In the genomic region with DNA sequence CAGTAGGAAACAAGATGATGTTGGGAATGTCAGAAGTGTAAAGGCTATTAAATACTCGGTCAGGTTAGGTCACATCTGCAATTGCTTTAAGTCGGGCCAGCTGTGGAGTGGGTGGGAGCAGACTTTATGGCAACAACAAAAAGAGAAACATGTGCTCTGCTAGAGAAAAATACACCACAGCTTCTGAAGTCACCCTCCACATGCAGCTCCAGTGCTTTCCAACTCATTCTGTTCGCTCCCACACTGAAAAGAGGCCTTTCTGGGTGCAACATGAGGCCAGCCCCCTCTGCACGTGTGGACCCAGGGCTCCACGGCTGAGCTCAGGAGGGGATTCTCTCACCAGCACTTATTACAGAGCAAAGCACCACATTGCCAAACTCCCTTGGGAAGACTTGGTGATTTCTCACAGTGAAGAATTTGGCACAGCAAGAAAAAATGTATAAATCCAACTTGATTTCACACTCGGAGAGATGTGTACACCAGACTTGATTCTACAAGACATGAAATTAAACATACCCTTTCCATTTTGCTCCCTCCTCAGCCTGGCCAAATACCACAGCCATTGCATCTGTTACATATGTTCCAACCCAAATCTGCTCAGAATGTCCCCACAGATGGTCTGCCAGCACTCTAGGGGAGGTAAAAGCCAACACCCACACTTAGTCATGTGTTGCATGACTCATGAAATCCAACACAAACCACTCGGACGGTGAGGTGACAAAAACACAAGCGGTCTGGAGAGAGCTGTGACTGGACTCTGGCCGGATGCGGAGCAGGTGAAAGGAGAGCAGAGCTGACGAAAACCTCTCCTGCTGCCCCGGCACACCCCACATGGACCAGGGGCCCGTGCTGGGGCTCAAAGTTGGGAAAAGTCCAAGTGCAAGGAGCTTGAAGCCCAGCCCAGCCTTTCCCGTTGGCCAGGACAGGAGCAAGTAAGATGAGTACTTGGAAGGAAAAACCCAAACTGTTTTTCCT, we compare ENCODE assay signal across 1 cellular context.
TF ChIP-seq lines count a peak whose summit lies in the region.

No MANE protein-coding gene starts in this region.

TF ChIP-seq in K562, 482 proteins besides CTCF, POLR2A, EP300 and RAD21 (continued from another document and continues in another):
- TF ChIP-seq, protein P1, sequence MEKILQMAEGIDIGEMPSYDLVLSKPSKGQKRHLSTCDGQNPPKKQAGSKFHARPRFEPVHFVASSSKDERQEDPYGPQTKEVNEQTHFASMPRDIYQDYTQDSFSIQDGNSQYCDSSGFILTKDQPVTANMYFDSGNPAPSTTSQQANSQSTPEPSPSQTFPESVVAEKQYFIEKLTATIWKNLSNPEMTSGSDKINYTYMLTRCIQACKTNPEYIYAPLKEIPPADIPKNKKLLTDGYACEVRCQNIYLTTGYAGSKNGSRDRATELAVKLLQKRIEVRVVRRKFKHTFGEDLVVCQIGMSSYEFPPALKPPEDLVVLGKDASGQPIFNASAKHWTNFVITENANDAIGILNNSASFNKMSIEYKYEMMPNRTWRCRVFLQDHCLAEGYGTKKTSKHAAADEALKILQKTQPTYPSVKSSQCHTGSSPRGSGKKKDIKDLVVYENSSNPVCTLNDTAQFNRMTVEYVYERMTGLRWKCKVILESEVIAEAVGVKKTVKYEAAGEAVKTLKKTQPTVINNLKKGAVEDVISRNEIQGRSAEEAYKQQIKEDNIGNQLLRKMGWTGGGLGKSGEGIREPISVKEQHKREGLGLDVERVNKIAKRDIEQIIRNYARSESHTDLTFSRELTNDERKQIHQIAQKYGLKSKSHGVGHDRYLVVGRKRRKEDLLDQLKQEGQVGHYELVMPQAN (IDR thresholded peaks at IDR 0.05; ENCODE audit: borderline replicate concordance), result no peak
- TF ChIP-seq, protein P2, sequence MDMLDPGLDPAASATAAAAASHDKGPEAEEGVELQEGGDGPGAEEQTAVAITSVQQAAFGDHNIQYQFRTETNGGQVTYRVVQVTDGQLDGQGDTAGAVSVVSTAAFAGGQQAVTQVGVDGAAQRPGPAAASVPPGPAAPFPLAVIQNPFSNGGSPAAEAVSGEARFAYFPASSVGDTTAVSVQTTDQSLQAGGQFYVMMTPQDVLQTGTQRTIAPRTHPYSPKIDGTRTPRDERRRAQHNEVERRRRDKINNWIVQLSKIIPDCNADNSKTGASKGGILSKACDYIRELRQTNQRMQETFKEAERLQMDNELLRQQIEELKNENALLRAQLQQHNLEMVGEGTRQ (CRISPR knock-in tag; IDR thresholded peaks at IDR 0.05), result peak; percentile 78
- no peak for TF ChIP-seq ZNF507 (tag; conservative IDR thresholded peaks at IDR 0.05)
- TF ChIP-seq ZSCAN32 (CRISPR knock-in tag; IDR thresholded peaks at IDR 0.05), result no peak
- TF ChIP-seq, protein P3, sequence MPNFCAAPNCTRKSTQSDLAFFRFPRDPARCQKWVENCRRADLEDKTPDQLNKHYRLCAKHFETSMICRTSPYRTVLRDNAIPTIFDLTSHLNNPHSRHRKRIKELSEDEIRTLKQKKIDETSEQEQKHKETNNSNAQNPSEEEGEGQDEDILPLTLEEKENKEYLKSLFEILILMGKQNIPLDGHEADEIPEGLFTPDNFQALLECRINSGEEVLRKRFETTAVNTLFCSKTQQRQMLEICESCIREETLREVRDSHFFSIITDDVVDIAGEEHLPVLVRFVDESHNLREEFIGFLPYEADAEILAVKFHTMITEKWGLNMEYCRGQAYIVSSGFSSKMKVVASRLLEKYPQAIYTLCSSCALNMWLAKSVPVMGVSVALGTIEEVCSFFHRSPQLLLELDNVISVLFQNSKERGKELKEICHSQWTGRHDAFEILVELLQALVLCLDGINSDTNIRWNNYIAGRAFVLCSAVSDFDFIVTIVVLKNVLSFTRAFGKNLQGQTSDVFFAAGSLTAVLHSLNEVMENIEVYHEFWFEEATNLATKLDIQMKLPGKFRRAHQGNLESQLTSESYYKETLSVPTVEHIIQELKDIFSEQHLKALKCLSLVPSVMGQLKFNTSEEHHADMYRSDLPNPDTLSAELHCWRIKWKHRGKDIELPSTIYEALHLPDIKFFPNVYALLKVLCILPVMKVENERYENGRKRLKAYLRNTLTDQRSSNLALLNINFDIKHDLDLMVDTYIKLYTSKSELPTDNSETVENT (CRISPR knock-in tag; IDR thresholded peaks at IDR 0.05), result no peak
- no peak for TF ChIP-seq NONO (IDR thresholded peaks at IDR 0.05; ENCODE audit: low read depth in 2 of 2, low read length in 1 of 2)
- TF ChIP-seq GABPB2 (CRISPR knock-in tag; conservative IDR thresholded peaks at IDR 0.05), result no peak
- peak; percentile 95 for TF ChIP-seq ZNF316 (IDR thresholded peaks at IDR 0.05)
- no peak for TF ChIP-seq MCM2 (IDR thresholded peaks at IDR 0.05; ENCODE audit: low read depth)
- TF ChIP-seq, protein P4, sequence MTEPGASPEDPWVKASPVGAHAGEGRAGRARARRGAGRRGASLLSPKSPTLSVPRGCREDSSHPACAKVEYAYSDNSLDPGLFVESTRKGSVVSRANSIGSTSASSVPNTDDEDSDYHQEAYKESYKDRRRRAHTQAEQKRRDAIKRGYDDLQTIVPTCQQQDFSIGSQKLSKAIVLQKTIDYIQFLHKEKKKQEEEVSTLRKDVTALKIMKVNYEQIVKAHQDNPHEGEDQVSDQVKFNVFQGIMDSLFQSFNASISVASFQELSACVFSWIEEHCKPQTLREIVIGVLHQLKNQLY (CRISPR knock-in tag; conservative IDR thresholded peaks at IDR 0.05), result no peak
- TF ChIP-seq, protein P5, sequence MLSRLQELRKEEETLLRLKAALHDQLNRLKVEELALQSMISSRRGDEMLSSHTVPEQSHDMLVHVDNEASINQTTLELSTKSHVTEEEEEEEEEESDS (CRISPR knock-in tag; IDR thresholded peaks at IDR 0.05), result no peak
- TF ChIP-seq ZNF165 (CRISPR knock-in tag; IDR thresholded peaks at IDR 0.05; ENCODE audit: borderline replicate concordance), result no peak
- no peak for TF ChIP-seq CEBPB (tag; IDR thresholded peaks at IDR 0.05)
- TF ChIP-seq, protein P6, sequence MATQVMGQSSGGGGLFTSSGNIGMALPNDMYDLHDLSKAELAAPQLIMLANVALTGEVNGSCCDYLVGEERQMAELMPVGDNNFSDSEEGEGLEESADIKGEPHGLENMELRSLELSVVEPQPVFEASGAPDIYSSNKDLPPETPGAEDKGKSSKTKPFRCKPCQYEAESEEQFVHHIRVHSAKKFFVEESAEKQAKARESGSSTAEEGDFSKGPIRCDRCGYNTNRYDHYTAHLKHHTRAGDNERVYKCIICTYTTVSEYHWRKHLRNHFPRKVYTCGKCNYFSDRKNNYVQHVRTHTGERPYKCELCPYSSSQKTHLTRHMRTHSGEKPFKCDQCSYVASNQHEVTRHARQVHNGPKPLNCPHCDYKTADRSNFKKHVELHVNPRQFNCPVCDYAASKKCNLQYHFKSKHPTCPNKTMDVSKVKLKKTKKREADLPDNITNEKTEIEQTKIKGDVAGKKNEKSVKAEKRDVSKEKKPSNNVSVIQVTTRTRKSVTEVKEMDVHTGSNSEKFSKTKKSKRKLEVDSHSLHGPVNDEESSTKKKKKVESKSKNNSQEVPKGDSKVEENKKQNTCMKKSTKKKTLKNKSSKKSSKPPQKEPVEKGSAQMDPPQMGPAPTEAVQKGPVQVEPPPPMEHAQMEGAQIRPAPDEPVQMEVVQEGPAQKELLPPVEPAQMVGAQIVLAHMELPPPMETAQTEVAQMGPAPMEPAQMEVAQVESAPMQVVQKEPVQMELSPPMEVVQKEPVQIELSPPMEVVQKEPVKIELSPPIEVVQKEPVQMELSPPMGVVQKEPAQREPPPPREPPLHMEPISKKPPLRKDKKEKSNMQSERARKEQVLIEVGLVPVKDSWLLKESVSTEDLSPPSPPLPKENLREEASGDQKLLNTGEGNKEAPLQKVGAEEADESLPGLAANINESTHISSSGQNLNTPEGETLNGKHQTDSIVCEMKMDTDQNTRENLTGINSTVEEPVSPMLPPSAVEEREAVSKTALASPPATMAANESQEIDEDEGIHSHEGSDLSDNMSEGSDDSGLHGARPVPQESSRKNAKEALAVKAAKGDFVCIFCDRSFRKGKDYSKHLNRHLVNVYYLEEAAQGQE (CRISPR knock-in tag; IDR thresholded peaks at IDR 0.05; ENCODE audit: low read depth), result no peak
- no peak for TF ChIP-seq FOXA3 (CRISPR knock-in tag; conservative IDR thresholded peaks at IDR 0.05 in 1 of 2, IDR thresholded peaks at IDR 0.05 in 1 of 2)
- TF ChIP-seq CBFA2T3 (IDR thresholded peaks at IDR 0.05), result peak; percentile 69
- no peak for TF ChIP-seq DNMT1 (IDR thresholded peaks at IDR 0.05)
- TF ChIP-seq, protein P7, sequence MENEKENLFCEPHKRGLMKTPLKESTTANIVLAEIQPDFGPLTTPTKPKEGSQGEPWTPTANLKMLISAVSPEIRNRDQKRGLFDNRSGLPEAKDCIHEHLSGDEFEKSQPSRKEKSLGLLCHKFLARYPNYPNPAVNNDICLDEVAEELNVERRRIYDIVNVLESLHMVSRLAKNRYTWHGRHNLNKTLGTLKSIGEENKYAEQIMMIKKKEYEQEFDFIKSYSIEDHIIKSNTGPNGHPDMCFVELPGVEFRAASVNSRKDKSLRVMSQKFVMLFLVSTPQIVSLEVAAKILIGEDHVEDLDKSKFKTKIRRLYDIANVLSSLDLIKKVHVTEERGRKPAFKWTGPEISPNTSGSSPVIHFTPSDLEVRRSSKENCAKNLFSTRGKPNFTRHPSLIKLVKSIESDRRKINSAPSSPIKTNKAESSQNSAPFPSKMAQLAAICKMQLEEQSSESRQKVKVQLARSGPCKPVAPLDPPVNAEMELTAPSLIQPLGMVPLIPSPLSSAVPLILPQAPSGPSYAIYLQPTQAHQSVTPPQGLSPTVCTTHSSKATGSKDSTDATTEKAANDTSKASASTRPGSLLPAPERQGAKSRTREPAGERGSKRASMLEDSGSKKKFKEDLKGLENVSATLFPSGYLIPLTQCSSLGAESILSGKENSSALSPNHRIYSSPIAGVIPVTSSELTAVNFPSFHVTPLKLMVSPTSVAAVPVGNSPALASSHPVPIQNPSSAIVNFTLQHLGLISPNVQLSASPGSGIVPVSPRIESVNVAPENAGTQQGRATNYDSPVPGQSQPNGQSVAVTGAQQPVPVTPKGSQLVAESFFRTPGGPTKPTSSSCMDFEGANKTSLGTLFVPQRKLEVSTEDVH (IDR thresholded peaks at IDR 0.05; ENCODE audit: low read depth, partially characterized antibody), result no peak
- TF ChIP-seq, protein P8, sequence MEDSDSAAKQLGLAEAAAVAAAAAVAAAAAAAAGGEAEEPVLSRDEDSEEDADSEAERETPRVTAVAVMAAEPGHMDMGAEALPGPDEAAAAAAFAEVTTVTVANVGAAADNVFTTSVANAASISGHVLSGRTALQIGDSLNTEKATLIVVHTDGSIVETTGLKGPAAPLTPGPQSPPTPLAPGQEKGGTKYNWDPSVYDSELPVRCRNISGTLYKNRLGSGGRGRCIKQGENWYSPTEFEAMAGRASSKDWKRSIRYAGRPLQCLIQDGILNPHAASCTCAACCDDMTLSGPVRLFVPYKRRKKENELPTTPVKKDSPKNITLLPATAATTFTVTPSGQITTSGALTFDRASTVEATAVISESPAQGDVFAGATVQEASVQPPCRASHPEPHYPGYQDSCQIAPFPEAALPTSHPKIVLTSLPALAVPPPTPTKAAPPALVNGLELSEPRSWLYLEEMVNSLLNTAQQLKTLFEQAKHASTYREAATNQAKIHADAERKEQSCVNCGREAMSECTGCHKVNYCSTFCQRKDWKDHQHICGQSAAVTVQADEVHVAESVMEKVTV (CRISPR knock-in tag; IDR thresholded peaks at IDR 0.05), result no peak
- no peak for TF ChIP-seq MXI1 (IDR thresholded peaks at IDR 0.05; ENCODE audit: low read depth, low read length)
- TF ChIP-seq OTX1 (CRISPR knock-in tag; IDR thresholded peaks at IDR 0.05), result no peak
- TF ChIP-seq CHD2 (IDR thresholded peaks at IDR 0.05; ENCODE audit: low read depth, low read length), result no peak
- TF ChIP-seq, protein P9, sequence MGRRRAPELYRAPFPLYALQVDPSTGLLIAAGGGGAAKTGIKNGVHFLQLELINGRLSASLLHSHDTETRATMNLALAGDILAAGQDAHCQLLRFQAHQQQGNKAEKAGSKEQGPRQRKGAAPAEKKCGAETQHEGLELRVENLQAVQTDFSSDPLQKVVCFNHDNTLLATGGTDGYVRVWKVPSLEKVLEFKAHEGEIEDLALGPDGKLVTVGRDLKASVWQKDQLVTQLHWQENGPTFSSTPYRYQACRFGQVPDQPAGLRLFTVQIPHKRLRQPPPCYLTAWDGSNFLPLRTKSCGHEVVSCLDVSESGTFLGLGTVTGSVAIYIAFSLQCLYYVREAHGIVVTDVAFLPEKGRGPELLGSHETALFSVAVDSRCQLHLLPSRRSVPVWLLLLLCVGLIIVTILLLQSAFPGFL (CRISPR knock-in tag; IDR thresholded peaks at IDR 0.05), result no peak
- TF ChIP-seq ZNF77 (CRISPR knock-in tag; IDR thresholded peaks at IDR 0.05), result no peak
- TF ChIP-seq PRPF4 (IDR thresholded peaks at IDR 0.05; ENCODE audit: insufficient read depth, low read depth, low read length, poor library complexity, severe bottlenecking), result no peak
- no peak for TF ChIP-seq E2F3 (CRISPR knock-in tag; IDR thresholded peaks at IDR 0.05)
- no peak for TF ChIP-seq LCOR (CRISPR knock-in tag; IDR thresholded peaks at IDR 0.05)
- TF ChIP-seq ZNF785 (CRISPR knock-in tag; IDR thresholded peaks at IDR 0.05), result no peak
- TF ChIP-seq, protein P10, sequence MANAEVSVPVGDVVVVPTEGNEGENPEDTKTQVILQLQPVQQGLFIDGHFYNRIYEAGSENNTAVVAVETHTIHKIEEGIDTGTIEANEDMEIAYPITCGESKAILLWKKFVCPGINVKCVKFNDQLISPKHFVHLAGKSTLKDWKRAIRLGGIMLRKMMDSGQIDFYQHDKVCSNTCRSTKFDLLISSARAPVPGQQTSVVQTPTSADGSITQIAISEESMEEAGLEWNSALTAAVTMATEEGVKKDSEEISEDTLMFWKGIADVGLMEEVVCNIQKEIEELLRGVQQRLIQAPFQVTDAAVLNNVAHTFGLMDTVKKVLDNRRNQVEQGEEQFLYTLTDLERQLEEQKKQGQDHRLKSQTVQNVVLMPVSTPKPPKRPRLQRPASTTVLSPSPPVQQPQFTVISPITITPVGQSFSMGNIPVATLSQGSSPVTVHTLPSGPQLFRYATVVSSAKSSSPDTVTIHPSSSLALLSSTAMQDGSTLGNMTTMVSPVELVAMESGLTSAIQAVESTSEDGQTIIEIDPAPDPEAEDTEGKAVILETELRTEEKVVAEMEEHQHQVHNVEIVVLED (CRISPR knock-in tag; IDR thresholded peaks at IDR 0.05), result no peak
- no peak for TF ChIP-seq MED1 (CRISPR knock-in tag; IDR thresholded peaks at IDR 0.05; ENCODE audit: borderline replicate concordance)
- TF ChIP-seq TOE1 (IDR thresholded peaks at IDR 0.05; ENCODE audit: borderline replicate concordance), result peak; percentile 47; the same call in 1 of the 2 replicates
- TF ChIP-seq TOE1 (CRISPR knock-in tag; IDR thresholded peaks at IDR 0.05; ENCODE audit: borderline replicate concordance, low read depth), result no peak
- peak; percentile 90 for TF ChIP-seq JUN (IDR thresholded peaks at IDR 0.05; ENCODE audit: borderline replicate concordance, low read depth, low read length)
- TF ChIP-seq JUN (CRISPR knock-in tag; IDR thresholded peaks at IDR 0.05; ENCODE audit: borderline replicate concordance), result no peak
